Comparison of ENCODE assay signal across 22 cellular contexts in the genomic region with DNA sequence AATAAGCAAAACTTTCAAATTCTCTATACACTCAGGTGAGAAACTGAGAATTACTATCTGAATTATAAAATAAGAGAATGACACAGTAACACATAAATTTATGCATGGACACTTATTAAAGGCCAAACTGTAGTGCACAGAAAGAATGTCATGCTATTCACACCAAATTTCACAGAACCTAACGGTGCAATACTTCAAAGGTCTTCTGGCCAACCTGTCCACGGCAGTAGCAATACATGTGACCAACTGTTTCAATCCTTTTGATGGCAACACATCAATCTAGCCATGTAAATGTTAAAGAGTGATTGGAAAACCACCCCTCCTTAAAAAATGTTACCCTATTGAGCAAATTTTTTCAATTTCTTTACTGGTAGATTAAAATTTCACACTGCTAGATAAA. TPM values are rescaled to one million over a fixed set of nuclear protein-coding genes. Genes with fewer than 3 reads are reported as not detected.
A peak's percentile ranks its signal among the peaks of the same experiment; 100 is the strongest.
DNase-seq lines count a peak whose midpoint lies in the region; ATAC-seq and TF ChIP-seq lines count a peak whose summit lies in the region.
"Had no signal": no experiment of that assay in that cellular context is flagged by ENCODE, and none has a peak within 500 bp of the region (broad histone marks: within the 10 kb centered on the region; RNA-seq: fewer than 3 reads in every experiment).

No MANE protein-coding gene starts in this region.

- no peak overlapping the region for H3K23ac ChIP-seq in trophoblast cell (ENCODE audit: low read length)

- POLR2A ChIA-PET in RWPE1 (lab: Yijun Ruan, JAX; ENCODE audit: low non-redundant PET) = no interaction called here

- H3K36me3 ChIP-seq in trophoblast cell (ENCODE audit: control insufficient read depth in 1 of 2, insufficient read depth in 2 of 2, low read length in 2 of 2) = peaks cover 6% of the 10 kb centered on the region in 2 experiments

- H3K4me2 ChIP-seq in trophoblast cell (ENCODE audit: low read length) = no peak overlapping the region
- H3K4me2 ChIP-seq: BLaER1, GM23338 had no signal

- H3K27me3 Mint-ChIP-seq in activated naive CD4-positive, alpha-beta T cell treated with anti-CD3 and anti-CD28 coated beads, Interleukin-2, amount 50 U/mL, for 24 hours = no peaks in the 10 kb centered on the region
- H3K27me3 Mint-ChIP-seq in activated naive CD4-positive, alpha-beta T cell treated with anti-CD3 and anti-CD28 coated beads for 36 hours (ENCODE audit: low read depth) = no peaks in the 10 kb centered on the region
- no peaks in the 10 kb centered on the region for H3K27me3 Mint-ChIP-seq in T-helper 17 cell
- H3K27me3 Mint-ChIP-seq: CD4-positive, alpha-beta T cell had no signal

- peaks cover 6% of the 10 kb centered on the region for H3K79me2 ChIP-seq in trophoblast cell (ENCODE audit: control insufficient read depth, insufficient read depth, low read length, poor library complexity)

- no peak overlapping the region for H3K27ac ChIP-seq in trophoblast cell (ENCODE audit: low read depth, low read length)
- no peak overlapping the region for H3K27ac ChIP-seq in RWPE1
- H3K27ac ChIP-seq: BLaER1 had no signal

- no peak overlapping the region for H3K9ac ChIP-seq in trophoblast cell (ENCODE audit: low read length)

- H3K4me1 Mint-ChIP-seq in activated naive CD4-positive, alpha-beta T cell treated with anti-CD3 and anti-CD28 coated beads, Interleukin-2, amount 50 U/mL, for 24 hours = peaks cover 36% of the 10 kb centered on the region
- H3K4me1 Mint-ChIP-seq in activated naive CD4-positive, alpha-beta T cell treated with anti-CD3 and anti-CD28 coated beads for 36 hours (ENCODE audit: low read depth) = peaks cover 37% of the 10 kb centered on the region
- H3K4me1 Mint-ChIP-seq in T-helper 17 cell = peaks cover 22% of the 10 kb centered on the region
- H3K4me1 Mint-ChIP-seq: GM23338, H9 had no signal

- H3K14ac ChIP-seq in trophoblast cell (ENCODE audit: low read length) = no peak overlapping the region

- ATAC-seq in T-helper 17 cell (no peak), left lobe of liver (peak; percentile 96), GM18868 (IDR thresholded peaks at IDR 0.05; ENCODE audit: unreplicated experiment) (no peak)
- ATAC-seq: GM23338 had no signal

- H3K4me1 ChIP-seq in trophoblast cell (ENCODE audit: control insufficient read depth in 1 of 2, insufficient read depth in 2 of 2, low read length in 2 of 2) = no peaks in the 10 kb centered on the region
- H3K4me1 ChIP-seq: Caco-2 had no signal

- H2BK12ac ChIP-seq in trophoblast cell (ENCODE audit: low read length) = no peak overlapping the region

- CTCF ChIA-PET in activated naive CD4-positive, alpha-beta T cell treated with anti-CD3 and anti-CD28 coated beads for 36 hours (lab: Charles Lee) = no interaction called here
- CTCF ChIA-PET in RWPE1 (lab: Yijun Ruan, JAX) = interaction anchor here (0.9 kb wide), 1 partner anchor 34 kb away, joined by 3 read pairs; the partner anchor contains the start of gene DENND4B

- H2BK5ac ChIP-seq in trophoblast cell (ENCODE audit: low read depth, low read length, poor library complexity) = no peak overlapping the region

- TF ChIP-seq CTCF in RWPE1 (conservative IDR thresholded peaks at IDR 0.05; ENCODE audit: low read depth) = no peak

- H3K9me3 ChIP-seq in T-helper 17 cell (ENCODE audit: control insufficient read depth, low read length, poor library complexity, severe bottlenecking) = no peaks in the 10 kb centered on the region
- no peaks in the 10 kb centered on the region for H3K9me3 ChIP-seq in trophoblast cell (ENCODE audit: insufficient read depth, low read depth, low read length)
- H3K9me3 ChIP-seq: BLaER1, Caco-2, MG63 had no signal

- no peaks in the 10 kb centered on the region for H3K27me3 ChIP-seq in trophoblast cell (ENCODE audit: insufficient read depth, low read length)
- H3K27me3 ChIP-seq: BLaER1, MG63 had no signal

- H2BK120ac ChIP-seq in trophoblast cell (ENCODE audit: insufficient read depth, low read length, poor library complexity) = no peak overlapping the region

- no peak overlapping the region for H4K91ac ChIP-seq in trophoblast cell (ENCODE audit: low read depth, low read length)

- H3K36me3 Mint-ChIP-seq in activated naive CD4-positive, alpha-beta T cell treated with anti-CD3 and anti-CD28 coated beads, Interleukin-2, amount 50 U/mL, for 24 hours = peaks cover 8% of the 10 kb centered on the region
- H3K36me3 Mint-ChIP-seq in activated naive CD4-positive, alpha-beta T cell treated with anti-CD3 and anti-CD28 coated beads for 36 hours (ENCODE audit: low read depth) = peaks cover 9% of the 10 kb centered on the region
- H3K36me3 Mint-ChIP-seq in T-helper 17 cell (ENCODE audit: low read depth) = peaks cover under 1% of the 10 kb centered on the region

- no peak overlapping the region for H4K8ac ChIP-seq in trophoblast cell (ENCODE audit: low read depth, low read length)

- no peak overlapping the region for H2AK5ac ChIP-seq in trophoblast cell (ENCODE audit: low read length)

- intact Hi-C loops in activated naive CD4-positive, alpha-beta T cell treated with anti-CD3 and anti-CD28 coated beads for 36 hours (cut with micrococcal nuclease) = no loop called here

- peak overlapping the region; percentile 9 for H3K4me3 Mint-ChIP-seq in activated naive CD4-positive, alpha-beta T cell treated with anti-CD3 and anti-CD28 coated beads, Interleukin-2, amount 50 U/mL, for 24 hours
- no peak overlapping the region for H3K4me3 Mint-ChIP-seq in activated naive CD4-positive, alpha-beta T cell treated with anti-CD3 and anti-CD28 coated beads for 36 hours
- H3K4me3 Mint-ChIP-seq in T-helper 17 cell = no peak overlapping the region
- H3K4me3 Mint-ChIP-seq: CD4-positive, alpha-beta T cell; GM23338; H9 had no signal

- no peaks in the 10 kb centered on the region for H3K9me3 Mint-ChIP-seq in activated naive CD4-positive, alpha-beta T cell treated with anti-CD3 and anti-CD28 coated beads, Interleukin-2, amount 50 U/mL, for 24 hours
- no peaks in the 10 kb centered on the region for H3K9me3 Mint-ChIP-seq in activated naive CD4-positive, alpha-beta T cell treated with anti-CD3 and anti-CD28 coated beads for 36 hours
- H3K9me3 Mint-ChIP-seq: CD4-positive, alpha-beta T cell; GM23338; H9 had no signal

- no peaks in the 10 kb centered on the region for H3K79me1 ChIP-seq in trophoblast cell (ENCODE audit: low read length)

- H3K27ac Mint-ChIP-seq in activated naive CD4-positive, alpha-beta T cell treated with anti-CD3 and anti-CD28 coated beads, Interleukin-2, amount 50 U/mL, for 24 hours = peak overlapping the region; percentile 1
- no peak overlapping the region for H3K27ac Mint-ChIP-seq in activated naive CD4-positive, alpha-beta T cell treated with anti-CD3 and anti-CD28 coated beads for 36 hours
- H3K27ac Mint-ChIP-seq in T-helper 17 cell = peak overlapping the region; percentile 68
- H3K27ac Mint-ChIP-seq: GM23338, H9 had no signal

- peak overlapping the region; percentile 91 for H3K4ac ChIP-seq in trophoblast cell (ENCODE audit: low read depth, low read length)

- no peak overlapping the region for H4K12ac ChIP-seq in trophoblast cell (ENCODE audit: low read depth, low read length)

- no peak for DNase-seq in activated naive CD4-positive, alpha-beta T cell treated with anti-CD3 and anti-CD28 coated beads for 36 hours
- DNase-seq in T-helper 17 cell (no peak), left lobe of liver (ENCODE audit: low spot score) (no peak), trophoblast cell (no peak), RWPE1 (ENCODE audit: low spot score) (no peak)
- DNase-seq: Caco-2, H9, KBM-7, MG63, NCI-H1105 treated with DMSO at 0.1 percent for 48 hours, NCI-H146, NCI-H1930, NCI-H2107, NCI-H446, NCI-H524 treated with DMSO at 0.1 percent for 48 hours, NCI-H82, SHP77 treated with DMSO at 0.1 percent for 48 hours had no signal

- H3K18ac ChIP-seq in trophoblast cell (ENCODE audit: low read length) = no peak overlapping the region

- no peak overlapping the region for H2AFZ ChIP-seq in trophoblast cell (ENCODE audit: insufficient read depth, low read length, poor library complexity)
- H2AFZ ChIP-seq: GM23338 had no signal

- no CpG with 5 or more reads among the region's 2 CpGs for WGBS in trophoblast cell (ENCODE audit: extremely low coverage, insufficient coverage, insufficient read length)

- no peak overlapping the region for H3K4me3 ChIP-seq in trophoblast cell (ENCODE audit: low read depth, low read length)
- H3K4me3 ChIP-seq: BLaER1, GM23338, MG63 had no signal

RNA-seq across cellular contexts. Expression of gene GATAD2B, which starts 10.4 kb away (rescaled TPM):
- 10 to 100 TPM; 69.0 to 70.2 TPM for total RNA-seq in activated naive CD4-positive, alpha-beta T cell treated with anti-CD3 and anti-CD28 coated beads for 36 hours
- 10 to 100 TPM; 63.3 to 72.9 TPM for total RNA-seq in T-helper 17 cell
- 18.9 TPM for total RNA-seq in left lobe of liver
- polyA plus RNA-seq in trophoblast cell (2013) = 22.8 and 23.4 TPM in 2 replicates

RNA-seq across cellular contexts. Expression of gene DENND4B, which starts 34.2 kb away (rescaled TPM):
- total RNA-seq in activated naive CD4-positive, alpha-beta T cell treated with anti-CD3 and anti-CD28 coated beads for 36 hours = 100 to 1,000 TPM; 124 to 130 TPM
- total RNA-seq in T-helper 17 cell (100 to 1,000 TPM; 120 to 157 TPM), left lobe of liver (25.4 TPM)
- polyA plus RNA-seq in trophoblast cell (2013) = 20.7 and 22.0 TPM in 2 replicates

RNA-seq across cellular contexts. Expression of gene CRTC2, which starts 46.1 kb away (rescaled TPM):
- 10 to 100 TPM; 72.6 to 83.0 TPM for total RNA-seq in activated naive CD4-positive, alpha-beta T cell treated with anti-CD3 and anti-CD28 coated beads for 36 hours
- total RNA-seq in T-helper 17 cell (100 to 1,000 TPM; 133 to 151 TPM), left lobe of liver (23.8 TPM)
- polyA plus RNA-seq in trophoblast cell (2013) = 37.4 and 41.0 TPM in 2 replicates

RNA-seq across cellular contexts. Expression of gene SLC39A1, which starts 51.0 kb away (rescaled TPM):
- total RNA-seq in activated naive CD4-positive, alpha-beta T cell treated with anti-CD3 and anti-CD28 coated beads for 36 hours = 10 to 100 TPM; 51.0 to 52.1 TPM
- 10 to 100 TPM; 14.1 to 16.4 TPM for total RNA-seq in T-helper 17 cell
- total RNA-seq in left lobe of liver = 38.8 TPM
- 118 and 119 TPM in 2 replicates for polyA plus RNA-seq in trophoblast cell (2013)

RNA-seq across cellular contexts. Expression of gene CREB3L4, which starts 55.4 kb away (rescaled TPM):
- total RNA-seq in activated naive CD4-positive, alpha-beta T cell treated with anti-CD3 and anti-CD28 coated beads for 36 hours = 1 to 10 TPM; 5.6 to 7.4 TPM
- 1 to 10 TPM; 4.5 to 6.0 TPM for total RNA-seq in T-helper 17 cell
- total RNA-seq in left lobe of liver = 9.0 TPM
- 7.7 and 8.0 TPM in 2 replicates for polyA plus RNA-seq in trophoblast cell (2013)
